Comparison of ENCODE assay signal across 20 cellular contexts in the genomic region with DNA sequence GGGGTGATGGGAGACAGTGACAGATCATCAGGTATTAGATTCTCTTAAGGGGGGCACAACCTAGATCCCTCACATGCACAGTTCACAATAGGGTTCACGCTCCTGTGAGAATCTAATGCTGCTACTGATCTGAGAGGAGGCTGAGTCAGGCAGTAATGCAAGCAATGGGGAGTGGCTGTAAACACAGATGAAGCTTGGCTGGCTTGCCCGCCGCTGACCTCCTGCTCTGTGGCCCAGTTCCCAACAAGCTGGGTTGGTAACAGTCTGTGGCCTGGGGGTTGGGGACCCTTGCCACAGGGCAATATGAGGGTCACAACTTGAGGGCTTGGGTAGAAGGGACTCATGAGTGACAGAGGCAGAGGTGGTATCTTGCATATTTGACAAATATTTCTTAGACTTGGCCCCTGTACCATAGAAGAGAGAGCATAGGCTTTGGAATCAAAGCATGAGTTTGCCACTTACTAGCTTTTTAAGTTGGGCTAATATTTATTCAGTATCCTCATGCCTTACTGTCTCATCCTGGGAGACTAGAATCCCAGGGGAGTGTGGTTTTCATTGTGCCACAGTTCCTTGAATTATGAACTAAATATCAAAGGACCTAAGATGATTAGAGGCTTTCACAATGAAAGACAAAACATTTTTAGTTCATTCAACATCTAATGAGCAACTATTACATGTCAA.
DNase-seq lines count a peak whose midpoint lies in the region; ATAC-seq, FAIRE-seq and TF ChIP-seq lines count a peak whose summit lies in the region.
"Had no signal": no experiment of that assay in that cellular context is flagged by ENCODE, and none has a peak within 500 bp of the region (broad histone marks: within the 10 kb centered on the region; RNA-seq: fewer than 3 reads in every experiment).

No MANE protein-coding gene starts in this region.

- CTCF ChIA-PET in T-cell (lab: Charles Lee) = no interaction called here

- POLR2A ChIA-PET in T-cell (lab: Charles Lee) = no interaction called here

- H3K4me3 Mint-ChIP-seq in astrocyte (ENCODE audit: unreplicated experiment) (no peak overlapping the region), T-cell (no peak overlapping the region)
- H3K4me3 Mint-ChIP-seq: H9 had no signal

- H3K4me3 ChIP-seq in astrocyte (ENCODE audit: insufficient read depth, low read depth, low read length) = no peak overlapping the region
- H3K4me3 ChIP-seq: BLaER1 treated with 17β-estradiol and CSF1 and Interleukin-3, amounts not matched to agents 10 nM and 100 nM had no signal

- H3K36me3 Mint-ChIP-seq in astrocyte (ENCODE audit: low read depth, unreplicated experiment) = no peaks in the 10 kb centered on the region
- H3K36me3 Mint-ChIP-seq in T-cell = no peaks in the 10 kb centered on the region

- H3K9me3 ChIP-seq in astrocyte (ENCODE audit: insufficient read depth, low read depth, low read length) = no peaks in the 10 kb centered on the region
- H3K9me3 ChIP-seq: BLaER1 treated with 17β-estradiol and CSF1 and Interleukin-3, amounts not matched to agents 10 nM and 100 nM had no signal

- no peaks in the 10 kb centered on the region for H4K20me1 ChIP-seq in astrocyte (ENCODE audit: insufficient read depth, low read length)

- DNase-seq in DMS79 treated with DMSO at 0.1 percent for 48 hours (lab: John Stamatoyannopoulos, UW) (peak; percentile 43), DMS79 (lab: John Stamatoyannopoulos, UW) (no peak), HT1080 (ENCODE audit: low read depth) (peak; percentile 27), astrocyte (ENCODE audit: low read depth) (peak; percentile 10), mesenteric fat pad (ENCODE audit: low spot score) (peak; percentile 55), T-cell (no peak), Right ventricle myocardium inferior (ENCODE audit: missing footprints) (no peak)
- DNase-seq: H9, MV-4-11, NCI-H1436 treated with DMSO at 0.1 percent for 48 hours, NCI-H2029 treated with DMSO at 0.1 percent for 48 hours, NCI-H2171 treated with DMSO at 0.1 percent for 48 hours, NCI-H524, SIG-M5 had no signal

- no peak for TF ChIP-seq CTCF in astrocyte (IDR thresholded peaks at IDR 0.05; ENCODE audit: insufficient read depth, low read depth, low read length)

- H2AFZ ChIP-seq in astrocyte (ENCODE audit: low read depth, low read length) = no peak overlapping the region

- H3K4me1 ChIP-seq in astrocyte (ENCODE audit: insufficient read depth, low read length) = no peaks in the 10 kb centered on the region

- no peak overlapping the region for H3K9ac ChIP-seq in astrocyte (ENCODE audit: low read length)
- H3K9ac ChIP-seq: BLaER1 treated with 17β-estradiol and CSF1 and Interleukin-3, amounts not matched to agents 10 nM and 100 nM had no signal

- peaks cover 4% of the 10 kb centered on the region for H3K4me1 Mint-ChIP-seq in astrocyte (ENCODE audit: low read depth, unreplicated experiment)
- no peaks in the 10 kb centered on the region for H3K4me1 Mint-ChIP-seq in T-cell

- no peak for FAIRE-seq in astrocyte (lab: Jason Lieb, UNC)
- FAIRE-seq: GM19239, HTR-8/SVneo, RCC 7860 had no signal

- no peak overlapping the region for H3K27ac Mint-ChIP-seq in astrocyte (ENCODE audit: unreplicated experiment)
- no peak overlapping the region for H3K27ac Mint-ChIP-seq in T-cell

- H3K79me2 ChIP-seq in astrocyte (ENCODE audit: insufficient read depth, low read length) = no peaks in the 10 kb centered on the region

- intact Hi-C loops in Right ventricle myocardium inferior (cut with DNase I) = no loop called here

- no peak overlapping the region for H3K4me2 ChIP-seq in astrocyte (ENCODE audit: low read length)

- peaks cover 49% of the 10 kb centered on the region for H3K27me3 Mint-ChIP-seq in astrocyte (ENCODE audit: low read depth, unreplicated experiment)
- H3K27me3 Mint-ChIP-seq in T-cell = peaks cover 29 to 43% of the 10 kb centered on the region in 2 donors

- H3K36me3 ChIP-seq in astrocyte (ENCODE audit: insufficient read depth, low read length) = no peaks in the 10 kb centered on the region
- H3K36me3 ChIP-seq: BLaER1 treated with 17β-estradiol and CSF1 and Interleukin-3, amounts not matched to agents 10 nM and 100 nM had no signal

- H3K27ac ChIP-seq in astrocyte (ENCODE audit: low read depth, low read length) = no peak overlapping the region
- H3K27ac ChIP-seq: 22Rv1; BLaER1 treated with 17β-estradiol and CSF1 and Interleukin-3, amounts not matched to agents 10 nM and 100 nM had no signal

- H3K9me3 Mint-ChIP-seq in astrocyte (ENCODE audit: unreplicated experiment) = no peaks in the 10 kb centered on the region
- peaks cover 0 to 4% (median 0%) of the 10 kb centered on the region in 3 donors for H3K9me3 Mint-ChIP-seq in T-cell
- H3K9me3 Mint-ChIP-seq: H9 had no signal

- ATAC-seq in T-cell (replicated peaks in 1 of 4) (no peak), Right ventricle myocardium inferior (no peak), GM21423 (IDR thresholded peaks at IDR 0.05; ENCODE audit: unreplicated experiment) (no peak)

- H3K27me3 ChIP-seq in astrocyte (ENCODE audit: insufficient read depth, low read length) = no peaks in the 10 kb centered on the region
- H3K27me3 ChIP-seq: BLaER1 treated with 17β-estradiol and CSF1 and Interleukin-3, amounts not matched to agents 10 nM and 100 nM had no signal

Comparison
In these comparisons a context has a peak if more than half of its experiments do, and no peak if none do; other contexts are left out.
1. DNase-seq: peak in DMS79 treated with DMSO at 0.1 percent for 48 hours (single experiment), HT1080 (single experiment), astrocyte (single experiment) and mesenteric fat pad (single experiment); none in DMS79 (single experiment), T-cell (0 of 34) and Right ventricle myocardium inferior (single experiment).